Comparison of ENCODE assay signal across 8 cellular contexts in genomic region chr4:80215449-80216052, GRCh38. TPM values are rescaled to one million over a fixed set of nuclear protein-coding genes. Genes with fewer than 3 reads are reported as not detected.
DNase-seq lines count a peak whose midpoint lies in the region; ATAC-seq and TF ChIP-seq lines count a peak whose summit lies in the region.

No MANE protein-coding gene starts in this region.

- H3K4me3 ChIP-seq in AG10803 (ENCODE audit: low read length) (no peak overlapping the region), cardiac fibroblast (replicated peaks in 1 of 2; ENCODE audit: low read depth in 2 of 2, low read length in 2 of 2) (no peak overlapping the region)

- H3K4me3 Mint-ChIP-seq in activated CD4-positive, alpha-beta memory T cell treated with anti-CD3 and anti-CD28 coated beads for 36 hours, result no peak overlapping the region

- peaks cover 10% of the 10 kb centered on the region for H3K27me3 Mint-ChIP-seq in activated CD4-positive, alpha-beta memory T cell treated with anti-CD3 and anti-CD28 coated beads for 36 hours

- no peak overlapping the region for H3K27ac Mint-ChIP-seq in activated CD4-positive, alpha-beta memory T cell treated with anti-CD3 and anti-CD28 coated beads for 36 hours

- POLR2A ChIA-PET in activated CD4-positive, alpha-beta memory T cell treated with anti-CD3 and anti-CD28 coated beads for 36 hours (lab: Charles Lee), result no interaction called here

- DNase-seq in AG10803 (ENCODE audit: low read depth), result peak; percentile 57
- peak; percentile 31 for DNase-seq in NCI-H2227 treated with DMSO at 0.1 percent for 48 hours (lab: John Stamatoyannopoulos, UW)
- DNase-seq in cardiac fibroblast (ENCODE audit: low read depth in 2 of 2), result peak; percentile 60 to 65
- DNase-seq in myocyte (ENCODE audit: low read depth), result peak; percentile 45
- DNase-seq in activated CD4-positive, alpha-beta T cell treated with anti-CD3 and anti-CD28 coated beads for 1 hour, result no peak
- DNase-seq in activated CD4-positive, alpha-beta memory T cell treated with anti-CD3 and anti-CD28 coated beads for 36 hours, result no peak

- peaks cover 2% of the 10 kb centered on the region for H3K4me1 Mint-ChIP-seq in activated CD4-positive, alpha-beta memory T cell treated with anti-CD3 and anti-CD28 coated beads for 36 hours (ENCODE audit: low read depth)

- intact Hi-C loops in activated CD4-positive, alpha-beta memory T cell treated with anti-CD3 and anti-CD28 coated beads for 36 hours (cut with micrococcal nuclease), result loop anchor here (1.0 to 10.0 kb wide), 6 partner anchors 12 to 1263 kb away; no protein-coding TSS in a partner anchor

- CTCF ChIA-PET in activated CD4-positive, alpha-beta memory T cell treated with anti-CD3 and anti-CD28 coated beads for 36 hours (lab: Charles Lee), result interaction anchor here (0.6 to 2.5 kb wide), 25 partner anchors 10 to 1342 kb away, joined by 3 to 16 read pairs (median 4); no protein-coding TSS in a partner anchor

- peak; percentile 54 for ATAC-seq in GM18861 (IDR thresholded peaks at IDR 0.05; ENCODE audit: unreplicated experiment)
- no peak for ATAC-seq in HG03571 (IDR thresholded peaks at IDR 0.05; ENCODE audit: unreplicated experiment)

- no peaks in the 10 kb centered on the region for H3K9me3 Mint-ChIP-seq in activated CD4-positive, alpha-beta memory T cell treated with anti-CD3 and anti-CD28 coated beads for 36 hours

- H3K36me3 Mint-ChIP-seq in activated CD4-positive, alpha-beta memory T cell treated with anti-CD3 and anti-CD28 coated beads for 36 hours, result no peaks in the 10 kb centered on the region

- TF ChIP-seq CTCF in AG10803 (conservative IDR thresholded peaks at IDR 0.05; ENCODE audit: low read length), result peak; percentile 73
- TF ChIP-seq CTCF in cardiac fibroblast (IDR thresholded peaks at IDR 0.05; ENCODE audit: low read depth, low read length), result peak; percentile 54

RNA-seq across cellular contexts. Expression of gene PRDM8, which starts 18.2 kb away (rescaled TPM):
- total RNA-seq in myocyte, result 14.7 and 15.4 TPM in 2 replicates
- polyA plus RNA-seq in myocyte (2012), result 8.3 TPM
- 1 to 10 TPM; 3.0 to 4.3 TPM for total RNA-seq in activated CD4-positive, alpha-beta memory T cell treated with anti-CD3 and anti-CD28 coated beads for 36 hours

RNA-seq across cellular contexts. Expression of gene FGF5, which starts 50.9 kb away (rescaled TPM):
- 3.2 and 4.9 TPM in 2 replicates for total RNA-seq in myocyte
- 2.5 TPM for polyA plus RNA-seq in myocyte (2012)
- not detected for total RNA-seq in activated CD4-positive, alpha-beta memory T cell treated with anti-CD3 and anti-CD28 coated beads for 36 hours

Comparison
In these comparisons a context has a peak if more than half of its experiments do, and no peak if none do; other contexts are left out.
1. DNase-seq: peak in AG10803 (single experiment), NCI-H2227 treated with DMSO at 0.1 percent for 48 hours (single experiment), cardiac fibroblast (2 of 2) and myocyte (single experiment); none in activated CD4-positive, alpha-beta T cell treated with anti-CD3 and anti-CD28 coated beads for 1 hour (single experiment) and activated CD4-positive, alpha-beta memory T cell treated with anti-CD3 and anti-CD28 coated beads for 36 hours (single experiment).